8 cellular contexts compared by ENCODE assay signal in the genomic region with DNA sequence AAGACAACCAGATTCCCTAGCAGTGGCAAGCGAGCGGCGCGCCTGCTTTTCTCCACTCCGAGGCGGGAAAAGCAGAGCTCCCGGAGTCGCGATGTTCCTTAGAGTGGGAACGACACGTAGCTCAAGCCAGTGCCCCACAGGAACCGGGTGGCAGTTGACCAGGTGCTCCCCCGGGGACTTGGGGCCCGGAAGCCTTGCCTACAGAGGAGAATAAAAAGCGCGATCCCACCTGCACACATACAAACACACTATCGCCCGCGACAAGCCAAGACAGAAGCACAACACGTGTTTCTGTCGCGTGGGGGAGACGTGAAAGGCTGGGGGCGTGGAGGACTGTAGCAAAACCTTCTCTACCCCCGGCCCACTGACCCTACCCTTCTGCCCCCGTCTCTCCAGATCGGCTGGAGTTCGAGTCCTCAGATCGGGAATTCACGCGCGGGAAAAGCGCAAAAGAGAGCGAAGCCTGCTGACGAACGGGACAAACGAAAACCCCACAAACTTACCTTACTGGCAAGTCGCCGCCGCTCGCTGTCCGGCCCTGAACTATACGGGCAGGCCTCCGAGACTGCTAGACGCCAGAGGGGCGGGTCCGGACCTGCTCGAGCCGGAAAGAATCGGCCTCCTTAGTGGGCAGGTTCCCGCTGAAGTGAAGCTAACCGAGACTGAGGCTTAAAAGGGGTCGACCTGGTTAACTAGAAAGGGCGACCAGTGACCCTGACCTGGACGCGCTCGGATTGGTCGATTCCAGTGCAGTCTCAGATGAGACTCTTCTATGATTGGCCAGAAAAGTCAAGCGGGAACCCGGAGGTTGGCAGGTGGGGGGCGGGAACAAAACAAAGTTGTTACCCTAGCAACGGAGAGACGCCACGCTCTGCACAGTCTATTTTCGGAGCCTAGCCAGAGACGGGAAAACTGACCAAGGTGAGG. TPM values are rescaled to one million over a fixed set of nuclear protein-coding genes. Genes with fewer than 3 reads are reported as not detected.
DNase-seq lines count a peak whose midpoint lies in the region; ATAC-seq and TF ChIP-seq lines count a peak whose summit lies in the region.

Gene DNAAF6, plus strand, starts transcription at position 842 of the 927 bp plus-strand sequence. CDS start 6,265 bp downstream, outside the sequence.
Gene NUP62CL, minus strand, starts transcription at position 664 of the 927 bp plus-strand sequence. CDS start 31,287 bp downstream, outside the sequence.

- H3K9me3 Mint-ChIP-seq in activated CD4-positive, alpha-beta T cell treated with anti-CD3 and anti-CD28 coated beads, Interleukin-2, amount 10 ng/mL, durations not matched to agents 24 days and 14 days: no peaks in the 10 kb centered on the region
- no peaks in the 10 kb centered on the region for H3K9me3 Mint-ChIP-seq in dendritic cell treated with granulocyte-macrophage colony-stimulating factor and Interleukin-4, amounts not matched to agents 40 ng/mL and 50 ng/mL, for 4 days

- intact Hi-C loops in activated CD4-positive, alpha-beta T cell treated with anti-CD3 and anti-CD28 coated beads, Interleukin-2, amount 10 ng/mL, durations not matched to agents 24 days and 14 days (cut with micrococcal nuclease): loop anchor here (5.0 kb wide), 1 partner anchor 89 kb away; the partner anchor contains the start of gene RBM41
- intact Hi-C loops in dendritic cell treated with granulocyte-macrophage colony-stimulating factor and Interleukin-4, amounts not matched to agents 40 ng/mL and 50 ng/mL, for 4 days (cut with micrococcal nuclease): no loop called here
- intact Hi-C loops in lower leg skin (cut with DNase I; ENCODE audit: low total_unique reads): loop anchor here (5.0 kb wide), 1 partner anchor 774 kb away; no protein-coding TSS in a partner anchor

- H3K4me3 Mint-ChIP-seq in activated CD4-positive, alpha-beta T cell treated with anti-CD3 and anti-CD28 coated beads, Interleukin-2, amount 10 ng/mL, durations not matched to agents 24 days and 14 days: peak within 1 kb of the TSS; percentile 92
- peak within 1 kb of the TSS; percentile 70 for H3K4me3 Mint-ChIP-seq in dendritic cell treated with granulocyte-macrophage colony-stimulating factor and Interleukin-4, amounts not matched to agents 40 ng/mL and 50 ng/mL, for 4 days

- H3K27ac Mint-ChIP-seq in activated CD4-positive, alpha-beta T cell treated with anti-CD3 and anti-CD28 coated beads, Interleukin-2, amount 10 ng/mL, durations not matched to agents 24 days and 14 days: peak within 1 kb of the TSS; percentile 67
- H3K27ac Mint-ChIP-seq in dendritic cell treated with granulocyte-macrophage colony-stimulating factor and Interleukin-4, amounts not matched to agents 40 ng/mL and 50 ng/mL, for 4 days: no peak within 1 kb of the TSS

- peaks cover 3% of the 10 kb centered on the region for H3K4me1 Mint-ChIP-seq in activated CD4-positive, alpha-beta T cell treated with anti-CD3 and anti-CD28 coated beads, Interleukin-2, amount 10 ng/mL, durations not matched to agents 24 days and 14 days
- peaks cover 5% of the 10 kb centered on the region for H3K4me1 Mint-ChIP-seq in dendritic cell treated with granulocyte-macrophage colony-stimulating factor and Interleukin-4, amounts not matched to agents 40 ng/mL and 50 ng/mL, for 4 days (ENCODE audit: low read depth)

- TF ChIP-seq POLR2A in lower leg skin (IDR thresholded peaks at IDR 0.05): no peak

- H3K36me3 Mint-ChIP-seq in activated CD4-positive, alpha-beta T cell treated with anti-CD3 and anti-CD28 coated beads, Interleukin-2, amount 10 ng/mL, durations not matched to agents 24 days and 14 days (ENCODE audit: low read depth): no peaks in the 10 kb centered on the region
- H3K36me3 Mint-ChIP-seq in dendritic cell treated with granulocyte-macrophage colony-stimulating factor and Interleukin-4, amounts not matched to agents 40 ng/mL and 50 ng/mL, for 4 days (ENCODE audit: low read depth): no peaks in the 10 kb centered on the region

- DNase-seq in NCI-H2107 treated with DMSO at 0.1 percent for 48 hours (lab: John Stamatoyannopoulos, UW; ENCODE audit: unreplicated experiment): peak; percentile 65
- DNase-seq in activated CD4-positive, alpha-beta T cell treated with anti-CD3 and anti-CD28 coated beads, Interleukin-2, amount 10 ng/mL, durations not matched to agents 24 days and 14 days: peak; percentile 89
- peak in 1 of 2 donors; percentile 16 for DNase-seq in lower leg skin (ENCODE audit: low spot score in 2 of 2)
- peak; percentile 14 to 43 (median 42) for DNase-seq in stimulated activated CD4-positive, alpha-beta T cell treated with anti-CD3 and anti-CD28 coated beads, TNF-alpha, amount 100 ng/mL, for 4 hours (ENCODE audit: low read depth in 3 of 3)
- DNase-seq in UCSD-AML1 (lab: John Stamatoyannopoulos, UW; ENCODE audit: unreplicated experiment): no peak

- peak within 1 kb of the TSS; percentile 6 for H3K4me3 ChIP-seq in lower leg skin (ENCODE audit: low read depth, poor library complexity, severe bottlenecking)

- WGBS in lower leg skin, 2 donors: 0 to 48% methylated on average over 12 to 65 of the region's 66 CpGs

- H3K27me3 Mint-ChIP-seq in activated CD4-positive, alpha-beta T cell treated with anti-CD3 and anti-CD28 coated beads, Interleukin-2, amount 10 ng/mL, durations not matched to agents 24 days and 14 days: no peaks in the 10 kb centered on the region
- peaks cover 30% of the 10 kb centered on the region for H3K27me3 Mint-ChIP-seq in dendritic cell treated with granulocyte-macrophage colony-stimulating factor and Interleukin-4, amounts not matched to agents 40 ng/mL and 50 ng/mL, for 4 days

- ATAC-seq in GM18508 (IDR thresholded peaks at IDR 0.05; ENCODE audit: insufficient read depth, unreplicated experiment) (peak; percentile 94), HG03025 (IDR thresholded peaks at IDR 0.05; ENCODE audit: low FRiP score, unreplicated experiment) (peak; percentile 87)

- TF ChIP-seq CTCF in lower leg skin (IDR thresholded peaks at IDR 0.05): no peak

RNA-seq across cellular contexts. Expression of gene DNAAF6, which starts in this region (rescaled TPM):
- not detected in 2 replicates for total RNA-seq in activated CD4-positive, alpha-beta T cell treated with anti-CD3 and anti-CD28 coated beads, Interleukin-2, amount 10 ng/mL, durations not matched to agents 24 days and 14 days
- not detected for total RNA-seq in lower leg skin

RNA-seq across cellular contexts. Expression of gene NUP62CL, which starts in this region (rescaled TPM):
- total RNA-seq in activated CD4-positive, alpha-beta T cell treated with anti-CD3 and anti-CD28 coated beads, Interleukin-2, amount 10 ng/mL, durations not matched to agents 24 days and 14 days: 1.1 and 1.2 TPM in 2 replicates
- total RNA-seq in lower leg skin: 1 to 10 TPM; 1.3 to 4.2 (median 2.6) TPM
